Comparison of ENCODE assay signal across 8 cellular contexts in the genomic region with DNA sequence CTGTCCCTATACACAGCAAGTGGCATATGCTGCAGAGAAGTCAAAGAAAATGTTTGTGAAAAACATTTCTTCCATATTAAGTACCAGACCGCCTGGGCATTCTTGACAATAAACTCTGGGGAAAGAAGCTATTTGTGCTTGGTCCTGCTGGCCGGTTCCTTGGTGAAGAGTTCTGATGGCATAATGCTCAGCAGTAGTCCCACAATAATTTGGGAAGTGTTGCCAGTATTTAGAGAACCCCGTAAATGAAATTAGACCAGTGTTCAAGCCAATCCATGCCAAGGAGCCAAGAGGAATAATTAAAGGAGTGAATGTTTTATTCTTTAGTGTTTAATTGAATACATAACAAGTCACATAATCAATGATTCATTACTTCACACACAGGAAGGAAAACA. TPM values are rescaled to one million over a fixed set of nuclear protein-coding genes. Genes with fewer than 3 reads are reported as not detected.
DNase-seq lines count a peak whose midpoint lies in the region; ATAC-seq and TF ChIP-seq lines count a peak whose summit lies in the region.

No MANE protein-coding gene starts in this region.

- peaks cover 24% of the 10 kb centered on the region for H3K79me2 ChIP-seq in osteoblast (ENCODE audit: insufficient read depth, low read length)

- H3K9me3 ChIP-seq in ascending aorta (no peaks in the 10 kb centered on the region), osteoblast (ENCODE audit: low read depth, low read length) (no peaks in the 10 kb centered on the region)

- peak; percentile 12 for ATAC-seq in GM18508 (IDR thresholded peaks at IDR 0.05; ENCODE audit: insufficient read depth, unreplicated experiment)
- ATAC-seq in HG02943 (IDR thresholded peaks at IDR 0.05; ENCODE audit: low read depth, unreplicated experiment) = peak; percentile 27

- peak overlapping the region in 1 of 2 donors; percentile 44 for H3K4me3 ChIP-seq in ascending aorta
- H3K4me3 ChIP-seq in osteoblast (ENCODE audit: insufficient read depth, low read length) = peak overlapping the region; percentile 34

- peak overlapping the region; percentile 11 for H2AFZ ChIP-seq in osteoblast (ENCODE audit: low read length)

- intact Hi-C loops in ascending aorta (cut with DNase I) (loop anchor here (10.0 kb wide), 7 partner anchors 145 to 1325 kb away; partner anchors contain the start of genes FBXL3 and MYCBP2), posterior cingulate gyrus (cut with DNase I) (loop anchor here (10.0 kb wide), 1 partner anchor 55 kb away; no protein-coding TSS in a partner anchor)

- H3K27me3 ChIP-seq in ascending aorta (no peaks in the 10 kb centered on the region), osteoblast (ENCODE audit: insufficient read depth, low read length) (no peaks in the 10 kb centered on the region)

- DNase-seq in ascending aorta (ENCODE audit: low spot score in 2 of 2) = no peak
- DNase-seq in osteoblast (ENCODE audit: insufficient read length, low spot score, missing footprints) = no peak
- DNase-seq in KG1 (lab: John Stamatoyannopoulos, UW) = no peak
- DNase-seq in T-helper 9 cell = no peak
- no peak for DNase-seq in posterior cingulate gyrus
- no peak for DNase-seq in UCSD-AML1 (lab: John Stamatoyannopoulos, UW; ENCODE audit: unreplicated experiment)

- H3K36me3 ChIP-seq in ascending aorta (no peaks in the 10 kb centered on the region), osteoblast (ENCODE audit: insufficient read depth, low read length) (no peaks in the 10 kb centered on the region)

- H3K27ac ChIP-seq in ascending aorta = peak overlapping the region; percentile 63 to 73
- peak overlapping the region; percentile 78 for H3K27ac ChIP-seq in osteoblast (ENCODE audit: low read depth, low read length)

- H3K4me1 ChIP-seq in ascending aorta (peaks cover 0 to 12% of the 10 kb centered on the region in 2 donors), osteoblast (ENCODE audit: insufficient read depth, low read length) (peaks cover 45% of the 10 kb centered on the region)

- no peak for TF ChIP-seq CTCF in ascending aorta (IDR thresholded peaks at IDR 0.05)
- no peak for TF ChIP-seq CTCF in osteoblast (IDR thresholded peaks at IDR 0.05; ENCODE audit: extremely low read depth, low read depth, low read length)

- no peaks in the 10 kb centered on the region for H4K20me1 ChIP-seq in osteoblast (ENCODE audit: insufficient read depth, low read length)

- H3K4me2 ChIP-seq in osteoblast (ENCODE audit: insufficient read depth, low read length) = peak overlapping the region; percentile 65

RNA-seq across cellular contexts. Expression of gene KCTD12, which starts 6.3 kb away (rescaled TPM):
- total RNA-seq in ascending aorta (120 TPM), osteoblast (29.0 and 56.0 TPM in 2 replicates)
